9 cellular contexts compared by ENCODE assay signal in genomic region chr19:36113425-36113824, GRCh38. TPM values are rescaled to one million over a fixed set of nuclear protein-coding genes. Genes with fewer than 3 reads are reported as not detected.
DNase-seq lines count a peak whose midpoint lies in the region; FAIRE-seq and TF ChIP-seq lines count a peak whose summit lies in the region.
"Had no signal": no experiment of that assay in that cellular context is flagged by ENCODE, and none has a peak within 500 bp of the region (broad histone marks: within the 10 kb centered on the region; RNA-seq: fewer than 3 reads in every experiment).

No MANE protein-coding gene starts in this region.

- peak overlapping the region; percentile 97 for H3K4me2 ChIP-seq in Loucy (ENCODE audit: low read depth, low read length, poor library complexity, severe bottlenecking)

- H3F3A ChIP-seq in Loucy (ENCODE audit: low read depth): no peaks in the 10 kb centered on the region

- no peaks in the 10 kb centered on the region for H3K9me3 ChIP-seq in Loucy (ENCODE audit: insufficient read depth, low read depth, low read length)
- no peaks in the 10 kb centered on the region for H3K9me3 ChIP-seq in small intestine (ENCODE audit: control insufficient read depth, low read depth)

- peak overlapping the region; percentile 88 to 96 (median 92) for H3K4me3 Mint-ChIP-seq in nephron

- DNase-seq in choroid plexus epithelial cell (ENCODE audit: low read depth): no peak
- no peak for DNase-seq in posterior vena cava (ENCODE audit: low spot score)
- DNase-seq in small intestine: no peak
- no peak for DNase-seq in caudate nucleus (lab: John Stamatoyannopoulos, UW)
- no peak for DNase-seq in mucosa of gallbladder (ENCODE audit: low spot score)

- H3K9me3 Mint-ChIP-seq in nephron: no peaks in the 10 kb centered on the region

- H3K27ac ChIP-seq in C4-2B: peak overlapping the region; percentile 91
- H3K27ac ChIP-seq in small intestine (ENCODE audit: low read depth in 1 of 2, low read length in 1 of 2): no peak overlapping the region
- H3K27ac ChIP-seq in caudate nucleus (ENCODE audit: low read depth, low read length): no peak overlapping the region

- no peak for TF ChIP-seq CTCF in C4-2B (conservative IDR thresholded peaks at IDR 0.05)
- TF ChIP-seq CTCF in Loucy (conservative IDR thresholded peaks at IDR 0.05; ENCODE audit: low read length): no peak
- TF ChIP-seq CTCF in choroid plexus epithelial cell (conservative IDR thresholded peaks at IDR 0.05; ENCODE audit: low read depth, low read length): no peak
- no peak for TF ChIP-seq CTCF in nephron (IDR thresholded peaks at IDR 0.05; ENCODE audit: unreplicated experiment in 3 of 3)

- WGBS in small intestine, 3 donors: 89 to 94% (median 91%) methylated on average over 34 of the region's 34 CpGs

- H3K4me1 Mint-ChIP-seq in nephron: peaks cover 19% of the 10 kb centered on the region

- H3K27me3 Mint-ChIP-seq in nephron (ENCODE audit: low read depth): no peaks in the 10 kb centered on the region

- peaks cover 36% of the 10 kb centered on the region for H3K36me3 Mint-ChIP-seq in nephron (ENCODE audit: low read depth)

- H3K79me2 ChIP-seq in Loucy (ENCODE audit: insufficient read depth, low read length): peaks cover 40% of the 10 kb centered on the region

- H3K27ac Mint-ChIP-seq in nephron: peak overlapping the region; percentile 73 to 93 (median 83)

- no peak for FAIRE-seq in small intestine (lab: Jason Lieb, UNC)

- H3K4me3 ChIP-seq in Loucy (ENCODE audit: low read length, poor library complexity, severe bottlenecking): peak overlapping the region; percentile 90
- H3K4me3 ChIP-seq in choroid plexus epithelial cell (ENCODE audit: low read depth, low read length): peak overlapping the region; percentile 82
- H3K4me3 ChIP-seq in small intestine (ENCODE audit: low read depth in 1 of 2, low read length in 2 of 2): no peak overlapping the region

- H3K9ac ChIP-seq in Loucy (ENCODE audit: low read depth, low read length, poor library complexity, severe bottlenecking): peak overlapping the region; percentile 88

- peaks cover 11% of the 10 kb centered on the region for H4K20me1 ChIP-seq in Loucy (ENCODE audit: insufficient read depth, low read length, poor library complexity, severe bottlenecking)

- no peaks in the 10 kb centered on the region for H3K36me3 ChIP-seq in Loucy (ENCODE audit: insufficient read depth, low read length)
- no peaks in the 10 kb centered on the region for H3K36me3 ChIP-seq in small intestine (ENCODE audit: control insufficient read depth in 2 of 2, insufficient read depth in 2 of 2, low read length in 2 of 2)

- H3K4me1 ChIP-seq in Loucy (ENCODE audit: insufficient read depth, low read length, poor library complexity, severe bottlenecking) (peaks cover 16% of the 10 kb centered on the region), small intestine (ENCODE audit: control insufficient read depth in 2 of 2, insufficient read depth in 1 of 2, low read depth in 1 of 2, low read length in 1 of 2) (peaks cover 2 to 3% of the 10 kb centered on the region in 2 donors)

- intact Hi-C loops in posterior vena cava (cut with DNase I): loop anchor here in 1 of 2 donors (5.0 kb wide), 1 partner anchor 56 kb away; no protein-coding TSS in a partner anchor

- no peaks in the 10 kb centered on the region for H3K27me3 ChIP-seq in Loucy (ENCODE audit: insufficient read depth, low read length, poor library complexity, severe bottlenecking)
- H3K27me3 ChIP-seq in small intestine (ENCODE audit: control insufficient read depth in 2 of 2, insufficient read depth in 2 of 2, low read length in 2 of 2): no peaks in the 10 kb centered on the region

- no peaks in the 10 kb centered on the region for H3K9me2 ChIP-seq in Loucy (replicated peaks; ENCODE audit: low read depth, low read length)

- H2AFZ ChIP-seq in Loucy (ENCODE audit: low read length): no peak overlapping the region

RNA-seq across cellular contexts. Expression of gene POLR2I, which starts 1.2 kb away (rescaled TPM):
- total RNA-seq in posterior vena cava: 10 to 100 TPM; 43.9 to 47.6 TPM
- polyA plus RNA-seq in small intestine: 10 to 100 TPM; 62.7 to 77.5 (median 70.2) TPM
- 74.5 TPM for total RNA-seq in mucosa of gallbladder

RNA-seq across cellular contexts. Expression of gene TBCB, which starts 1.8 kb away (rescaled TPM):
- total RNA-seq in posterior vena cava: 100 to 1,000 TPM; 133 to 141 TPM
- 100 to 1,000 TPM; 110 to 133 (median 115) TPM for polyA plus RNA-seq in small intestine
- total RNA-seq in mucosa of gallbladder: 132 TPM

RNA-seq across cellular contexts. Expression of gene OVOL3, which starts 2.5 kb away (rescaled TPM):
- total RNA-seq in posterior vena cava (not detected), mucosa of gallbladder (not detected)
- not detected for polyA plus RNA-seq in small intestine
- total RNA-seq: SK-MEL-5 had no signal

RNA-seq across cellular contexts. Expression of gene CAPNS1, which starts 26.4 kb away (rescaled TPM):
- total RNA-seq in posterior vena cava: 100 to 1,000 TPM; 586 to 597 TPM
- 1,000 to 10,000 TPM in 1 of 3 donors, 100 to 1,000 TPM in 2; 637 to 1,094 (median 913) TPM for polyA plus RNA-seq in small intestine
- 584 TPM for total RNA-seq in mucosa of gallbladder

RNA-seq across cellular contexts. Expression of gene COX7A1, which starts 38.8 kb away (rescaled TPM):
- total RNA-seq in posterior vena cava (100 to 1,000 TPM; 232 to 242 TPM), mucosa of gallbladder (55.7 TPM)
- 10 to 100 TPM in 2 of 3 donors, 1 to 10 TPM in 1; 1.3 to 26.2 (median 15.6) TPM for polyA plus RNA-seq in small intestine
- total RNA-seq: SK-MEL-5 had no signal

Comparison
In these comparisons a context has a peak if more than half of its experiments do, and no peak if none do; other contexts are left out.
1. H3K4me3 ChIP-seq: peak in Loucy (single experiment) and choroid plexus epithelial cell (single experiment); none in small intestine (0 of 2).